Comparison of ENCODE assay signal across 8 cellular contexts in genomic region chr22:19122143-19122751, GRCh38. TPM values are rescaled to one million over a fixed set of nuclear protein-coding genes. Genes with fewer than 3 reads are reported as not detected.
DNase-seq lines count a peak whose midpoint lies in the region; ATAC-seq and TF ChIP-seq lines count a peak whose summit lies in the region.

Gene DGCR2 (minus strand): TSS chr22:19122412. CDS start chr22:19122206, 206 bp downstream.

- H3K4me3 Mint-ChIP-seq in activated B cell treated with CpG ODN at 0.5 μM for 24 hours (peak within 1 kb of the TSS; percentile 89), immature natural killer cell (peak within 1 kb of the TSS; percentile 87 to 91 (median 88))

- intact Hi-C loops in activated B cell treated with CpG ODN at 0.5 μM for 24 hours (cut with micrococcal nuclease) = loop anchor here (1.0 to 5.0 kb wide), 6 partner anchors 13 to 355 kb away; partner anchors contain the start of genes CDC45, ESS2, MRPL40 and UFD1

- in situ Hi-C loops in GM18951 (cut with MboI; ENCODE audit: low sequenced_read_pairs, unreplicated experiment) = no loop called here

- no peaks in the 10 kb centered on the region for H3K27me3 Mint-ChIP-seq in activated B cell treated with CpG ODN at 0.5 μM for 24 hours
- peaks cover 2 to 3% (median 2%) of the 10 kb centered on the region in 3 donors for H3K27me3 Mint-ChIP-seq in immature natural killer cell (ENCODE audit: low read depth in 3 of 3)

- peaks cover 50% of the 10 kb centered on the region for H3K4me1 Mint-ChIP-seq in activated B cell treated with CpG ODN at 0.5 μM for 24 hours
- H3K4me1 Mint-ChIP-seq in immature natural killer cell = peaks cover 46 to 49% of the 10 kb centered on the region in 2 donors

- H3K27ac ChIP-seq in AG04450 (ENCODE audit: low read depth, low read length) = peak within 1 kb of the TSS; percentile 39

- CTCF ChIA-PET in AG04450 (lab: Charles Lee) (interaction anchor here (0.7 kb wide), 1 partner anchor 965 kb away, joined by 4 read pairs; no protein-coding TSS in a partner anchor), activated B cell treated with CpG ODN at 0.5 μM for 24 hours (lab: Charles Lee) (interaction anchor here (0.5 to 0.9 kb wide), 2 partner anchors 11 to 23 kb away, joined by 3 read pairs; no protein-coding TSS in a partner anchor)

- TF ChIP-seq POLR2A in GM18951 (IDR thresholded peaks at IDR 0.05; ENCODE audit: extremely low read depth, insufficient read depth, insufficient read length) = peak; percentile 87

- POLR2A ChIA-PET in AG04450 (lab: Yijun Ruan, JAX) = interaction anchor here (1.1 to 1.9 kb wide), 4 partner anchors 18 to 52 kb away, joined by 3 to 13 read pairs (median 6); partner anchors contain the start of gene ESS2
- POLR2A ChIA-PET in activated B cell treated with CpG ODN at 0.5 μM for 24 hours (lab: Charles Lee) = interaction anchor here (0.6 to 3.4 kb wide), 9 partner anchors 10 to 497 kb away, joined by 3 to 23 read pairs (median 3); partner anchors contain the start of genes CDC45, ESS2 and SLC25A1

- H3K27me3 ChIP-seq in AG04450 (ENCODE audit: control insufficient read depth, insufficient read depth, low read length) = peaks cover 3% of the 10 kb centered on the region

- H3K9me3 ChIP-seq in AG04450 (ENCODE audit: control insufficient read depth, insufficient read depth, low read length) = no peaks in the 10 kb centered on the region; the same call in 1 of the 2 replicates

- peak; percentile 87 for DNase-seq in AG04450 (ENCODE audit: low read depth, low spot score)
- DNase-seq in NCI-H345 (lab: John Stamatoyannopoulos, UW) = peak; percentile 93
- DNase-seq in activated B cell treated with CpG ODN at 0.5 μM for 24 hours = peak; percentile 87
- peak; percentile 96 to 97 for DNase-seq in cardiac fibroblast (ENCODE audit: low read depth in 2 of 2)
- peak; percentile 92 to 95 (median 93) for DNase-seq in immature natural killer cell
- DNase-seq in smooth muscle cell of the brain vasculature (ENCODE audit: low read depth, low spot score) = peak; percentile 93

- ATAC-seq in HG03175 (IDR thresholded peaks at IDR 0.05; ENCODE audit: unreplicated experiment) = peak; percentile 80
- peak; percentile 97 for ATAC-seq in activated B cell treated with CpG ODN at 0.5 μM for 24 hours (ENCODE audit: low read depth)

- peak within 1 kb of the TSS; percentile 84 for H3K4me3 ChIP-seq in AG04450 (ENCODE audit: low read depth, low read length)
- peak within 1 kb of the TSS; percentile 89 to 96 for H3K4me3 ChIP-seq in cardiac fibroblast (replicated peaks in 1 of 2; ENCODE audit: low read depth in 2 of 2, low read length in 2 of 2)

- H3K36me3 Mint-ChIP-seq in activated B cell treated with CpG ODN at 0.5 μM for 24 hours (ENCODE audit: low read depth) = peaks cover 11% of the 10 kb centered on the region
- no peaks in the 10 kb centered on the region for H3K36me3 Mint-ChIP-seq in immature natural killer cell

- H3K9me3 Mint-ChIP-seq in activated B cell treated with CpG ODN at 0.5 μM for 24 hours (no peaks in the 10 kb centered on the region), immature natural killer cell (no peaks in the 10 kb centered on the region)

- H3K27ac Mint-ChIP-seq in activated B cell treated with CpG ODN at 0.5 μM for 24 hours (peak within 1 kb of the TSS; percentile 74), immature natural killer cell (peak within 1 kb of the TSS; percentile 79 to 89 (median 86))

- TF ChIP-seq CTCF in AG04450 (IDR thresholded peaks at IDR 0.05; ENCODE audit: low read depth, low read length) = no peak
- TF ChIP-seq CTCF in activated B cell treated with CpG ODN at 0.5 μM for 24 hours (IDR thresholded peaks at IDR 0.05) = no peak
- no peak for TF ChIP-seq CTCF in cardiac fibroblast (IDR thresholded peaks at IDR 0.05; ENCODE audit: low read depth, low read length)

RNA-seq across cellular contexts. Expression of gene DGCR2, which starts in this region (rescaled TPM):
- polyA plus RNA-seq in AG04450 (2011; rRNA removed) = 23.0 and 33.9 TPM in 2 replicates
- 27.8 and 34.8 TPM in 2 replicates for polyA minus RNA-seq in AG04450 (2011; rRNA and poly(A)+ RNA removed)
- 29.3 and 33.2 TPM in 2 replicates for total RNA-seq in activated B cell treated with CpG ODN at 0.5 μM for 24 hours
- 10 to 100 TPM; 19.4 to 51.7 (median 31.6) TPM for polyA plus RNA-seq in immature natural killer cell

Comparison
In these comparisons a context has a peak if more than half of its experiments do, and no peak if none do; other contexts are left out.
1. Peak in every context shown above with its lines: DNase-seq, ATAC-seq, H3K4me3 ChIP-seq and H3K27ac ChIP-seq.